In genomic region chrX:24025741-24026402, GRCh38 we compare ENCODE assay signal across 1 cellular context.
A peak's percentile ranks its signal among the peaks of the same experiment; 100 is the strongest.
TF ChIP-seq lines count a peak whose summit lies in the region.

No MANE protein-coding gene starts in this region.

TF ChIP-seq in K562, 482 proteins besides CTCF, POLR2A, EP300 and RAD21 (continued from another document and continues in another):
- no peak for TF ChIP-seq RFX5 (IDR thresholded peaks at IDR 0.05; ENCODE audit: low read depth, low read length)
- TF ChIP-seq ZZZ3 (IDR thresholded peaks at IDR 0.05) = no peak
- peak; percentile 96; the same call in 1 of the 2 replicates for TF ChIP-seq ZNF282 (CRISPR knock-in tag; IDR thresholded peaks at IDR 0.05)
- no peak for TF ChIP-seq GTF2F1 (IDR thresholded peaks at IDR 0.05; ENCODE audit: low read depth, low read length)
- TF ChIP-seq ZNF408 (CRISPR knock-in tag; IDR thresholded peaks at IDR 0.05; ENCODE audit: low read depth) = no peak
- no peak for TF ChIP-seq ZNF407 (IDR thresholded peaks at IDR 0.05; ENCODE audit: low read depth)
- no peak for TF ChIP-seq SETDB1 (IDR thresholded peaks at IDR 0.05; ENCODE audit: low read length)
- no peak for TF ChIP-seq ZNF561 (CRISPR knock-in tag; conservative IDR thresholded peaks at IDR 0.05)
- no peak for TF ChIP-seq CHD2 (IDR thresholded peaks at IDR 0.05; ENCODE audit: low read depth, low read length)
- no peak for TF ChIP-seq U2AF1 (optimal IDR thresholded peaks at IDR 0.05; ENCODE audit: low read depth, low read length)
- no peak for TF ChIP-seq TAF9B (IDR thresholded peaks at IDR 0.05; ENCODE audit: partially characterized antibody)
- TF ChIP-seq TRIM25 (IDR thresholded peaks at IDR 0.05; ENCODE audit: borderline replicate concordance) = no peak
- no peak for TF ChIP-seq RNF219 (CRISPR knock-in tag; IDR thresholded peaks at IDR 0.05)
- 0 out of 4 replicates have a peak, but pooled peaks of 1 of the 2 experiments have one; percentile 19 for TF ChIP-seq ARNT (IDR thresholded peaks at IDR 0.05)
- no peak for TF ChIP-seq NELFE (IDR thresholded peaks at IDR 0.05; ENCODE audit: insufficient read depth, insufficient read length)
- TF ChIP-seq POLR3A (IDR thresholded peaks at IDR 0.05; ENCODE audit: borderline replicate concordance, extremely low read depth, insufficient read depth, insufficient read length) = no peak
- TF ChIP-seq ZNF280B (CRISPR knock-in tag; IDR thresholded peaks at IDR 0.05) = no peak
- TF ChIP-seq ZBTB2 (IDR thresholded peaks at IDR 0.05) = no peak
- TF ChIP-seq ZNF395 (CRISPR knock-in tag; IDR thresholded peaks at IDR 0.05) = no peak; the same call in 1 of the 2 replicates
- no peak for TF ChIP-seq ZNF77 (CRISPR knock-in tag; IDR thresholded peaks at IDR 0.05)
- no peak for TF ChIP-seq ZNF695 (CRISPR knock-in tag; IDR thresholded peaks at IDR 0.05)
- TF ChIP-seq DMBX1 (CRISPR knock-in tag; IDR thresholded peaks at IDR 0.05; ENCODE audit: borderline replicate concordance) = no peak
- no peak for TF ChIP-seq ZBTB43 (CRISPR knock-in tag; IDR thresholded peaks at IDR 0.05)
- TF ChIP-seq EHMT2 (IDR thresholded peaks at IDR 0.05) = no peak
- no peak for TF ChIP-seq NFYB (IDR thresholded peaks at IDR 0.05; ENCODE audit: extremely low read depth, insufficient read length)
- TF ChIP-seq CBX2 (IDR thresholded peaks at IDR 0.05; ENCODE audit: insufficient read depth, low read length, poor library complexity, severe bottlenecking) = no peak
- peak; percentile 35; the same call in 1 of the 2 replicates for TF ChIP-seq NFRKB (IDR thresholded peaks at IDR 0.05; ENCODE audit: low read depth)
- TF ChIP-seq SRSF9 (IDR thresholded peaks at IDR 0.05; ENCODE audit: borderline replicate concordance, low read depth, low read length) = no peak
- TF ChIP-seq EGR1 (conservative IDR thresholded peaks at IDR 0.05) = no peak
- no peak for TF ChIP-seq HNRNPL (IDR thresholded peaks at IDR 0.05; ENCODE audit: low read depth, low read length)
- no peak for TF ChIP-seq POLR2AphosphoS2 (IDR thresholded peaks at IDR 0.05; ENCODE audit: low read length)
- no peak for TF ChIP-seq U2AF2 (optimal IDR thresholded peaks at IDR 0.05; ENCODE audit: low read depth, low read length)
- no peak for TF ChIP-seq BRCA1 (IDR thresholded peaks at IDR 0.05)
- TF ChIP-seq BRCA1 (CRISPR knock-in tag; IDR thresholded peaks at IDR 0.05) = no peak
- TF ChIP-seq ZNF197 (CRISPR knock-in tag; IDR thresholded peaks at IDR 0.05; ENCODE audit: low read depth) = no peak
- TF ChIP-seq CHD1 (IDR thresholded peaks at IDR 0.05; ENCODE audit: low read length) = peak; percentile 61
- peak in 1 of 2 experiments; percentile 62; a peak in 1 of 4 replicates for TF ChIP-seq NONO (IDR thresholded peaks at IDR 0.05; ENCODE audit: low read depth in 2 of 2, low read length in 1 of 2)
- no peak for TF ChIP-seq KLF6 (CRISPR knock-in tag; IDR thresholded peaks at IDR 0.05; ENCODE audit: borderline replicate concordance)
- no peak for TF ChIP-seq STAT5A (IDR thresholded peaks at IDR 0.05; ENCODE audit: borderline replicate concordance, low read length)
- no peak for TF ChIP-seq HIVEP1 (CRISPR knock-in tag; IDR thresholded peaks at IDR 0.05)
- 0 out of 2 replicates have a peak, but pooled peaks have one; percentile 20 for TF ChIP-seq PML (IDR thresholded peaks at IDR 0.05; ENCODE audit: low read length)
- TF ChIP-seq DNMT1 (IDR thresholded peaks at IDR 0.05) = no peak
- peak; percentile 64; the same call in 1 of the 2 replicates for TF ChIP-seq JUND (IDR thresholded peaks at IDR 0.05; ENCODE audit: borderline replicate concordance, low read depth, low read length)
- TF ChIP-seq JUND (tag; IDR thresholded peaks at IDR 0.05; ENCODE audit: borderline replicate concordance, low read depth, low read length) = peak; percentile 69
- TF ChIP-seq E2F3 (CRISPR knock-in tag; IDR thresholded peaks at IDR 0.05) = no peak
- no peak for TF ChIP-seq MLX (CRISPR knock-in tag; conservative IDR thresholded peaks at IDR 0.05)
